24 cellular contexts compared by ENCODE assay signal in the genomic region with DNA sequence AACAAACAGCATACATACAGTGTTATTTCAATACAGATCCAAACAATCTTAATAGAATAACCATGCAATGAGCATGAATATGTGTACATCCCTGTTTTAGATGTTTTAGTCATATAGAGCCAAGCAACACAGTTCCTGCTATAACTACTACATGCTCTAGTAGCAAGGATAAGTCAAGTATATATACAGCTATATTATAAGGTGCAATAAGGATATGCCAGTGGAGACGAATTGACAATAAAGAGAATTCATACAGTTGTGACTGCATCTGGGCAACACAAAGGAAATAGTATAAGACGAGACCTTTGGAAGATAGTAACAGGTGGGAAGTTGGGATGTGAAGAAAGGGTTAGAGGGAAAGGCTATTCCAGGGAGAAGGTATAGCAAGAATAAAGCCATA.
"Had no signal": no experiment of that assay in that cellular context is flagged by ENCODE, and none has a peak within 500 bp of the region (broad histone marks: within the 10 kb centered on the region; RNA-seq: fewer than 3 reads in every experiment).

No MANE protein-coding gene starts in this region.

- ATAC-seq: esophagus mucosa; gastrocnemius medialis; left lobe of liver; naive thymus-derived CD4-positive, alpha-beta T cell; sciatic nerve; stimulated activated naive CD8-positive, alpha-beta T cell treated with anti-CD3 and anti-CD28 coated beads, Interleukin-15, amount 100 ng/mL, for 72 hours; upper lobe of right lung had no signal

- H3K4me3 ChIP-seq: gastrocnemius medialis, lung, neural progenitor cell, smooth muscle cell, suprapubic skin, transverse colon, upper lobe of right lung, uterus had no signal

- H3K27me3 ChIP-seq: gastrocnemius medialis, neural progenitor cell, suprapubic skin, transverse colon, upper lobe of right lung, uterus had no signal

- H3K9me3 ChIP-seq: gastrocnemius medialis, suprapubic skin, transverse colon, upper lobe of right lung, uterus had no signal

- H3K36me3 ChIP-seq: gastrocnemius medialis, neural progenitor cell, suprapubic skin, transverse colon, upper lobe of right lung, uterus had no signal

- DNase-seq: effector CD8-positive, alpha-beta T cell; endodermal cell; foreskin fibroblast; gastrocnemius medialis; head of caudate nucleus; mesenchymal stem cell; naive thymus-derived CD4-positive, alpha-beta T cell; stimulated activated CD4-positive, alpha-beta T cell treated with anti-CD3 and anti-CD28 coated beads, Interleukin-12 subunit alpha, Interleukin-12 subunit beta, amount 100 ng/mL, for 4 hours; stimulated activated CD4-positive, alpha-beta T cell treated with anti-CD3 and anti-CD28 coated beads, Interleukin-1b, Interleukin-23, amount 100 ng/mL, for 48 hours; stimulated activated CD4-positive, alpha-beta T cell treated with anti-CD3 and anti-CD28 coated beads, Interleukin-4, amount 100 ng/mL, for 1 hour; stimulated activated CD8-positive, alpha-beta memory T cell treated with anti-CD3 and anti-CD28 coated beads, Interleukin-4, amount 100 ng/mL, for 48 hours; stimulated activated naive CD4-positive, alpha-beta T cell; stimulated activated naive CD8-positive, alpha-beta T cell treated with anti-CD3 and anti-CD28 coated beads, Interleukin-15, amount 100 ng/mL, for 72 hours; transverse colon; upper lobe of right lung; uterus had no signal

- H3K27ac ChIP-seq: gastrocnemius medialis, neural progenitor cell, parathyroid adenoma, suprapubic skin, upper lobe of right lung, uterus had no signal

- H3K9ac ChIP-seq: neural progenitor cell, parathyroid adenoma had no signal

- H3K4me1 ChIP-seq: neural progenitor cell, parathyroid adenoma had no signal
